9 cellular contexts compared by ENCODE assay signal in genomic region chr7:127252736-127253288, GRCh38. TPM values are rescaled to one million over a fixed set of nuclear protein-coding genes. Genes with fewer than 3 reads are reported as not detected.
A peak's percentile ranks its signal among the peaks of the same experiment; 100 is the strongest.
DNase-seq lines count a peak whose midpoint lies in the region; ATAC-seq, FAIRE-seq and TF ChIP-seq lines count a peak whose summit lies in the region.
"Had no signal": no experiment of that assay in that cellular context is flagged by ENCODE, and none has a peak within 500 bp of the region (broad histone marks: within the 10 kb centered on the region; RNA-seq: fewer than 3 reads in every experiment).

Gene GRM8, minus strand, starts transcription at chr7:127252941.

- no peak for FAIRE-seq in frontal cortex (lab: Jason Lieb, UNC)

- no peaks in the 10 kb centered on the region for H3K36me3 Mint-ChIP-seq in activated T-helper 2 cell treated with anti-CD3 and anti-CD28 coated beads, Interferon-gamma antibody, Interleukin-2, Interleukin-4, amounts not matched to agents 10 μg/mL and 5 μg/mL and 100 μg/mL, durations not matched to agents 14 hours and 24 hours and 36 hours (ENCODE audit: low read depth)
- H3K36me3 Mint-ChIP-seq in neural crest cell (ENCODE audit: low read depth): no peaks in the 10 kb centered on the region

- intact Hi-C loops in activated T-helper 2 cell treated with anti-CD3 and anti-CD28 coated beads, Interferon-gamma antibody, Interleukin-2, Interleukin-4, amounts not matched to agents 10 μg/mL and 5 μg/mL and 100 μg/mL, durations not matched to agents 14 hours and 24 hours and 36 hours (cut with micrococcal nuclease): loop anchor here (2.0 to 5.0 kb wide), 2 partner anchors 94 to 139 kb away; partner anchors contain the start of gene ZNF800

- peak; percentile 70 for DNase-seq in Caki2 (ENCODE audit: low read depth)
- peak; percentile 69 for DNase-seq in NCI-H2171 (lab: John Stamatoyannopoulos, UW)
- DNase-seq in activated T-helper 2 cell treated with anti-CD3 and anti-CD28 coated beads, Interferon-gamma antibody, Interleukin-2, Interleukin-4, amounts not matched to agents 10 μg/mL and 5 μg/mL and 100 μg/mL, durations not matched to agents 14 hours and 24 hours and 36 hours (ENCODE audit: low spot score): no peak
- peak; percentile 59 to 64 for DNase-seq in frontal cortex (ENCODE audit: low spot score in 2 of 2)
- peak; percentile 60 for DNase-seq in neural crest cell (ENCODE audit: low read depth, low spot score)
- no peak for DNase-seq in NK-92 treated with Interleukin-12 subunit alpha and Interleukin-12 subunit beta, amount 100 ng/mL, for 24 hours (lab: John Stamatoyannopoulos, UW)

- no peak within 1 kb of the TSS for H3K27ac Mint-ChIP-seq in activated T-helper 2 cell treated with anti-CD3 and anti-CD28 coated beads, Interferon-gamma antibody, Interleukin-2, Interleukin-4, amounts not matched to agents 10 μg/mL and 5 μg/mL and 100 μg/mL, durations not matched to agents 14 hours and 24 hours and 36 hours
- H3K27ac Mint-ChIP-seq in neural crest cell (ENCODE audit: unreplicated experiment): no peak within 1 kb of the TSS

- in situ Hi-C loops in Caki2 (cut with HindIII; ENCODE audit: low pct_unique_long_range_greater_than_20kb, low sequenced_read_pairs): no loop called here

- H3K4me3 Mint-ChIP-seq in activated T-helper 2 cell treated with anti-CD3 and anti-CD28 coated beads, Interferon-gamma antibody, Interleukin-2, Interleukin-4, amounts not matched to agents 10 μg/mL and 5 μg/mL and 100 μg/mL, durations not matched to agents 14 hours and 24 hours and 36 hours (ENCODE audit: low read depth): peak within 1 kb of the TSS; percentile 80
- peak within 1 kb of the TSS; percentile 92 for H3K4me3 Mint-ChIP-seq in neural crest cell

- peaks cover 9% of the 10 kb centered on the region for H3K4me1 Mint-ChIP-seq in activated T-helper 2 cell treated with anti-CD3 and anti-CD28 coated beads, Interferon-gamma antibody, Interleukin-2, Interleukin-4, amounts not matched to agents 10 μg/mL and 5 μg/mL and 100 μg/mL, durations not matched to agents 14 hours and 24 hours and 36 hours (ENCODE audit: low read depth)
- H3K4me1 Mint-ChIP-seq in neural crest cell: peaks cover 8% of the 10 kb centered on the region

- no peak for TF ChIP-seq CTCF in neural crest cell (conservative IDR thresholded peaks at IDR 0.05)

- peak; percentile 1 for ATAC-seq in GM21786 (IDR thresholded peaks at IDR 0.05; ENCODE audit: unreplicated experiment)
- ATAC-seq in HG03457 (IDR thresholded peaks at IDR 0.05; ENCODE audit: unreplicated experiment): no peak

- peaks cover 73% of the 10 kb centered on the region for H3K27me3 Mint-ChIP-seq in activated T-helper 2 cell treated with anti-CD3 and anti-CD28 coated beads, Interferon-gamma antibody, Interleukin-2, Interleukin-4, amounts not matched to agents 10 μg/mL and 5 μg/mL and 100 μg/mL, durations not matched to agents 14 hours and 24 hours and 36 hours (ENCODE audit: low read depth)
- H3K27me3 Mint-ChIP-seq in neural crest cell (ENCODE audit: low read depth): peaks cover 89% of the 10 kb centered on the region

- no peaks in the 10 kb centered on the region for H3K9me3 Mint-ChIP-seq in activated T-helper 2 cell treated with anti-CD3 and anti-CD28 coated beads, Interferon-gamma antibody, Interleukin-2, Interleukin-4, amounts not matched to agents 10 μg/mL and 5 μg/mL and 100 μg/mL, durations not matched to agents 14 hours and 24 hours and 36 hours
- H3K9me3 Mint-ChIP-seq in neural crest cell: no peaks in the 10 kb centered on the region

RNA-seq across cellular contexts. Expression of gene GRM8, which starts in this region (rescaled TPM):
- not detected in 2 replicates for total RNA-seq in Caki2 (2014; rRNA removed; shearing (Covaris generic); ENCODE audit: low replicate concordance)
- not detected in 2 replicates for total RNA-seq in activated T-helper 2 cell treated with anti-CD3 and anti-CD28 coated beads, Interferon-gamma antibody, Interleukin-2, Interleukin-4, amounts not matched to agents 10 μg/mL and 5 μg/mL and 100 μg/mL, durations not matched to agents 14 hours and 24 hours and 36 hours
- total RNA-seq in frontal cortex (2.9 TPM), neural crest cell (2.6 and 2.7 TPM in 2 replicates)
- total RNA-seq: NCI-H460 had no signal

Comparison
In these comparisons a context has a peak if more than half of its experiments do, and no peak if none do; other contexts are left out.
1. Peak in DNase-seq in Caki2; RNA of the gene not detected or under 1 TPM.
2. DNase-seq: peak in NCI-H2171 (single experiment), frontal cortex (2 of 2) and neural crest cell (single experiment); none in activated T-helper 2 cell treated with anti-CD3 and anti-CD28 coated beads, Interferon-gamma antibody, Interleukin-2, Interleukin-4, amounts not matched to agents 10 μg/mL and 5 μg/mL and 100 μg/mL, durations not matched to agents 14 hours and 24 hours and 36 hours (single experiment) and NK-92 treated with Interleukin-12 subunit alpha and Interleukin-12 subunit beta, amount 100 ng/mL, for 24 hours (single experiment).